ENCODE assay signal across 8 cellular contexts in the genomic region with DNA sequence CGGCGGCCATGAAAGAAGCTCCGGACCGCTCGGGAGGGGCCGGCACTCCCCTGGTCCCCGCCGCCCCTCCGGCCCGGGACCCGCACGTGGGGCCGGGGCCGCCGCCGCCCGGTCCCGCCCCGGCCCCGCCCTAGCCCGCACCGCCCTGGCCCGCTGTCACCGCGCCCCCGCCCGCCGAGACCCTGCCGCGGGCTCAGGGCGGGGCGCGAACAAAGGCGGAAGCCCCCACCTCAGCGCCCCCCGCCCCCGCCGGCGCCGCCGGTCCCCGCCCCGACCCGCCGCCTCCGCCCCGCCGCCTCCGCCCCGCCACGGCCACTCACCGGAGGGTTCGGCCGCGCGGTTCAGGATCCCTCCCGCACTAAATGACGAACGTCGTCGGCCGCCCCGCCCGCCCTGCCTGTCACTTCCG. TPM values are rescaled to one million over a fixed set of nuclear protein-coding genes. Genes with fewer than 3 reads are reported as not detected.
DNase-seq lines count a peak whose midpoint lies in the region; ATAC-seq, FAIRE-seq and TF ChIP-seq lines count a peak whose summit lies in the region.

A gene (minus strand): TSS at position 360 of the 409 bp plus-strand sequence. CDS start 1,407 bp downstream, outside the sequence.

- peaks cover 47% of the 10 kb centered on the region for H3K4me1 Mint-ChIP-seq in activated CD4-positive, alpha-beta memory T cell treated with anti-CD3 and anti-CD28 coated beads, Interleukin-2, amount 10 ng/mL, durations not matched to agents 7 days and 5 days

- no peaks in the 10 kb centered on the region for H3K27me3 Mint-ChIP-seq in activated CD4-positive, alpha-beta memory T cell treated with anti-CD3 and anti-CD28 coated beads, Interleukin-2, amount 10 ng/mL, durations not matched to agents 7 days and 5 days

- DNase-seq in activated CD4-positive, alpha-beta memory T cell treated with anti-CD3 and anti-CD28 coated beads, Interleukin-2, amount 10 ng/mL, durations not matched to agents 7 days and 5 days, result no peak
- DNase-seq in heart left ventricle (no peak), pulmonary artery endothelial cell (ENCODE audit: low read depth, low spot score) (no peak), AG08395 (ENCODE audit: low spot score) (no peak), KBM-7 (no peak), D721Med (ENCODE audit: insufficient read length, low spot score) (no peak)

- no peaks in the 10 kb centered on the region for H3K27me3 ChIP-seq in heart left ventricle

- peak within 1 kb of the TSS; percentile 77 for H3K4me3 Mint-ChIP-seq in activated CD4-positive, alpha-beta memory T cell treated with anti-CD3 and anti-CD28 coated beads, Interleukin-2, amount 10 ng/mL, durations not matched to agents 7 days and 5 days

- H3K9me3 ChIP-seq in heart left ventricle, result no peaks in the 10 kb centered on the region

- peaks cover 0 to 31% (median 20%) of the 10 kb centered on the region in 9 donors for H3K36me3 ChIP-seq in heart left ventricle

- intact Hi-C loops in heart left ventricle (cut with DNase I), result loop anchor here in 1 of 10 donors (5.0 kb wide), 1 partner anchor 56 kb away; a partner anchor contains a TSS

- H3K27ac ChIP-seq in heart left ventricle, result peak within 1 kb of the TSS; percentile 92 to 100 (median 98)

- ATAC-seq in GM19023 (IDR thresholded peaks at IDR 0.05; ENCODE audit: unreplicated experiment) (peak; percentile 24), HG02973 (IDR thresholded peaks at IDR 0.05; ENCODE audit: unreplicated experiment) (peak; percentile 4), heart left ventricle (peak in 3 of 4 donors; percentile 60 to 69 (median 68))

- H3K9me3 Mint-ChIP-seq in activated CD4-positive, alpha-beta memory T cell treated with anti-CD3 and anti-CD28 coated beads, Interleukin-2, amount 10 ng/mL, durations not matched to agents 7 days and 5 days, result no peaks in the 10 kb centered on the region

- WGBS in heart left ventricle, 4 donors, result 0 to 3% (median 1%) methylated on average over 6 to 65 of the region's 65 CpGs; no CpG with 5 or more reads in 1 of the 4 donors

- H3K4me3 ChIP-seq in heart left ventricle, result peak within 1 kb of the TSS; percentile 68 to 100 (median 95)

- peaks cover 4 to 61% (median 54%) of the 10 kb centered on the region in 12 donors for H3K4me1 ChIP-seq in heart left ventricle

- TF ChIP-seq CTCF in heart left ventricle (IDR thresholded peaks at IDR 0.05) (no peak), D721Med (IDR thresholded peaks at IDR 0.05; ENCODE audit: insufficient read depth, missing control alignments) (no peak)

- H3K36me3 Mint-ChIP-seq in activated CD4-positive, alpha-beta memory T cell treated with anti-CD3 and anti-CD28 coated beads, Interleukin-2, amount 10 ng/mL, durations not matched to agents 7 days and 5 days (ENCODE audit: low read depth), result peaks cover 43% of the 10 kb centered on the region

- in situ Hi-C loops in KBM-7 (cut with MboI; ENCODE audit: low pct_unique_long_range_greater_than_20kb, low sequenced_read_pairs), result no loop called here

- no peak for FAIRE-seq in D721Med (lab: Jason Lieb, UNC)

- CTCF ChIA-PET in activated CD4-positive, alpha-beta memory T cell treated with anti-CD3 and anti-CD28 coated beads, Interleukin-2, amount 10 ng/mL, durations not matched to agents 7 days and 5 days (lab: Charles Lee), result interaction anchor here (1.0 kb wide), 1 partner anchor 11 kb away, joined by 3 read pairs; no protein-coding TSS in a partner anchor

- H3K27ac Mint-ChIP-seq in activated CD4-positive, alpha-beta memory T cell treated with anti-CD3 and anti-CD28 coated beads, Interleukin-2, amount 10 ng/mL, durations not matched to agents 7 days and 5 days, result peak within 1 kb of the TSS; percentile 85

- TF ChIP-seq POLR2A in heart left ventricle (IDR thresholded peaks at IDR 0.05), result no peak

- POLR2A ChIA-PET in activated CD4-positive, alpha-beta memory T cell treated with anti-CD3 and anti-CD28 coated beads, Interleukin-2, amount 10 ng/mL, durations not matched to agents 7 days and 5 days (lab: Charles Lee), result interaction anchor here (1.0 to 7.0 kb wide), 21 partner anchors 9 to 586 kb away, joined by 3 to 140 read pairs (median 6); a partner anchor contains a TSS

RNA-seq across cellular contexts. Expression of the gene that starts here (rescaled TPM):
- 100 to 1,000 TPM; 636 to 661 TPM for total RNA-seq in activated CD4-positive, alpha-beta memory T cell treated with anti-CD3 and anti-CD28 coated beads, Interleukin-2, amount 10 ng/mL, durations not matched to agents 7 days and 5 days
- total RNA-seq in heart left ventricle, result 100 to 1,000 TPM in 6 of 9 donors, 10 to 100 TPM in 3; 81.4 to 268 (median 152) TPM
- polyA plus RNA-seq in heart left ventricle, result 100 to 1,000 TPM in 1 of 2 donors, 10 to 100 TPM in 1; 81.7 to 296 TPM
- total RNA-seq in pulmonary artery endothelial cell, result 135 and 168 TPM in 2 replicates

Comparison
In these comparisons a context has a peak if more than half of its experiments do, and no peak if none do; other contexts are left out.
1. ATAC-seq: peak in every context shown above with its lines; median percentile 68 in heart left ventricle; 24 in GM19023; 4 in HG02973.